ENCODE assay signal across 25 cellular contexts in the genomic region with DNA sequence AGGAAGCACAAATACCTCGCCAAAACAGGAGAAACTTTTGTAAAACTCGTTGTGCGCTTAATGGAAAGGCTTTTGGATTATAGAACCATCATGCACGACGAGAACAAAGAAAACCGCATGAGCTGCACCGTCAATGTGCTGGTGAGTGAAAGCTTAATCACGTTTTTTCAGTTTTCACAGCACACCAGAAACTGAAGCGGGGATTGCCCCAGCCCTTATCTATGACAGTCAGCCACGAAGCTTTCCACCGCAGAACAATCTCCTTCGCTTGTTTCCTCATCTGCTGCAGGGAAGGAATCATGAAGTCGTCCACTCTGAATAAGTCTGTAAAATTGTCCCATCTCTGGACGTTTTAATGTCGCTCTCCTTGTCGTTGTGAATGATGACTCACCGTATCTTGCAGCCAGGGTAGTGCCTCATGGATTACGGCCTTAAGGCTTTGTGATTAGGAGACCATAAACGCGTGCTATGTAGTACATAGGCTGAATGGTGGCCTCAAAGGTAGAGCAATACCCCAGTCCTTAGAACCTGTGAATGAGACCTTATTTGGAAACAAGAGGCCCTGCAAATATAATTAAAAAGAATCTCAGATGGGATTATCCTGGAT.
DNase-seq lines count a peak whose midpoint lies in the region; ATAC-seq, FAIRE-seq and TF ChIP-seq lines count a peak whose summit lies in the region.
"Had no signal": no experiment of that assay in that cellular context is flagged by ENCODE, and none has a peak within 500 bp of the region (broad histone marks: within the 10 kb centered on the region; RNA-seq: fewer than 3 reads in every experiment).

No MANE protein-coding gene starts in this region.

- no peak for TF ChIP-seq RAD21 in GM12878 (IDR thresholded peaks at IDR 0.05; ENCODE audit: insufficient read depth, low read depth, low read length)

- in situ Hi-C loops in GM12878 (cut with MboI) = no loop called here

- peaks cover 0 to 24% (median 16%) of the 10 kb centered on the region in 10 experiments; a peak in 12 of 20 replicates for H3K4me1 ChIP-seq in BLaER1 treated with 17β-estradiol and CSF1 and Interleukin-3, amounts not matched to agents 10 nM and 100 nM
- H3K4me1 ChIP-seq in GM12878 (ENCODE audit: control insufficient read depth, insufficient read depth, low read length) = no peaks in the 10 kb centered on the region
- peaks cover 9% of the 10 kb centered on the region for H3K4me1 ChIP-seq in smooth muscle cell (ENCODE audit: low read depth)

- no TSS peak for BruUV-seq in GM12878 (replicated peaks; lab: Mats Ljungman, UMichigan)

- H3K79me2 ChIP-seq in GM12878 (ENCODE audit: control insufficient read depth, insufficient read depth, low read length) (no peaks in the 10 kb centered on the region), smooth muscle cell (ENCODE audit: low read depth) (no peaks in the 10 kb centered on the region)

- peaks cover 6 to 29% of the 10 kb centered on the region in 2 donors for H3K27me3 Mint-ChIP-seq in effector memory CD8-positive, alpha-beta T cell
- H3K27me3 Mint-ChIP-seq: IgD-negative memory B cell had no signal

- H3K4me3 Mint-ChIP-seq in effector memory CD8-positive, alpha-beta T cell = no peak overlapping the region
- H3K4me3 Mint-ChIP-seq: CD8-positive, alpha-beta T cell; IgD-negative memory B cell had no signal

- no peaks in the 10 kb centered on the region for H3K9me3 ChIP-seq in BLaER1 treated with 17β-estradiol and CSF1 and Interleukin-3, amounts not matched to agents 10 nM and 100 nM (replicated peaks in 1 of 11)
- H3K9me3 ChIP-seq in GM12878 (replicated peaks; ENCODE audit: control insufficient read depth, insufficient read depth, low read length) (no peaks in the 10 kb centered on the region), smooth muscle cell (replicated peaks; ENCODE audit: low read depth) (no peaks in the 10 kb centered on the region)

- H2AFZ ChIP-seq in GM12878 (ENCODE audit: control insufficient read depth, low read depth, low read length) (no peak overlapping the region), smooth muscle cell (ENCODE audit: low read depth) (no peak overlapping the region)

- SMC1A ChIA-PET in GM12878 (lab: Charles Lee; ENCODE audit: uncharacterized antibody, unreplicated experiment) = no interaction called here

- H3K36me3 Mint-ChIP-seq in effector memory CD8-positive, alpha-beta T cell (ENCODE audit: insufficient read depth) = no peaks in the 10 kb centered on the region
- H3K36me3 Mint-ChIP-seq: CD8-positive, alpha-beta T cell; IgD-negative memory B cell had no signal

- POLR2A ChIA-PET in GM12878 (lab: Charles Lee) = no interaction called here

- no peak for TF ChIP-seq POLR2A in GM12878 (IDR thresholded peaks at IDR 0.05; ENCODE audit: low read depth, low read length)
- TF ChIP-seq POLR2A in GM12891 (IDR thresholded peaks at IDR 0.05; ENCODE audit: low read depth, low read length) = no peak

- H3K36me3 ChIP-seq in BLaER1 treated with 17β-estradiol and CSF1 and Interleukin-3, amounts not matched to agents 10 nM and 100 nM = no peaks in the 10 kb centered on the region
- H3K36me3 ChIP-seq in GM12878 (ENCODE audit: control insufficient read depth in 2 of 2, insufficient read depth in 2 of 2, low read length in 1 of 2) = no peaks in the 10 kb centered on the region
- H3K36me3 ChIP-seq in smooth muscle cell (ENCODE audit: low read depth) = no peaks in the 10 kb centered on the region

- H3K4me2 ChIP-seq in BLaER1 treated with 17β-estradiol and CSF1 and Interleukin-3, amounts not matched to agents 10 nM and 100 nM = peak overlapping the region in 6 of 11 experiments; percentile 26 to 61 (median 52); a peak in 10 of 22 replicates
- H3K4me2 ChIP-seq in GM12878 (ENCODE audit: control insufficient read depth, insufficient read depth) (no peak overlapping the region), smooth muscle cell (peak overlapping the region; percentile 55)

- FAIRE-seq in GM12878 (lab: Jason Lieb, UNC) (no peak), GM12891 (lab: Jason Lieb, UNC) (no peak)
- FAIRE-seq: A204.1, GM12892 had no signal

- peaks cover 7% of the 10 kb centered on the region for H3F3A ChIP-seq in smooth muscle cell (ENCODE audit: low read depth)

- peak; percentile 87 for DNase-seq in OCI-M1 (lab: John Stamatoyannopoulos, UW)
- DNase-seq in GM12878 (ENCODE audit: low read depth, low spot score) = no peak
- DNase-seq in smooth muscle cell (lab: John Stamatoyannopoulos, UW; ENCODE audit: unreplicated experiment) = no peak
- DNase-seq in effector memory CD8-positive, alpha-beta T cell = no peak
- no peak for DNase-seq in GM12891 (ENCODE audit: insufficient read length, low spot score)
- DNase-seq in NCI-H345 treated with DMSO at 0.1 percent for 48 hours (lab: John Stamatoyannopoulos, UW; ENCODE audit: unreplicated experiment) = no peak
- DNase-seq: AML-193; CD8-positive, alpha-beta T cell; DMS79; EL; GDM1; NCI-H1092; NCI-H1417 treated with DMSO at 0.1 percent for 48 hours; NCI-H2081; NCI-H2227 treated with DMSO at 0.1 percent for 48 hours; NCI-H510A treated with DMSO at 0.1 percent for 48 hours; SHP77 had no signal

- no peak overlapping the region for H3K9ac ChIP-seq in BLaER1 treated with 17β-estradiol and CSF1 and Interleukin-3, amounts not matched to agents 10 nM and 100 nM
- H3K9ac ChIP-seq in GM12878 (ENCODE audit: control insufficient read depth, insufficient read depth, low read length) = no peak overlapping the region
- H3K9ac ChIP-seq in smooth muscle cell (ENCODE audit: low read depth) = peak overlapping the region; percentile 34

- H3K27ac Mint-ChIP-seq in effector memory CD8-positive, alpha-beta T cell = no peak overlapping the region
- H3K27ac Mint-ChIP-seq: CD8-positive, alpha-beta T cell; IgD-negative memory B cell had no signal

- intact Hi-C loops in GM12878 (cut with micrococcal nuclease; ENCODE audit: unreplicated experiment) = no loop called here

- no peak for TF ChIP-seq EP300 in GM12878 (IDR thresholded peaks at IDR 0.05; ENCODE audit: borderline replicate concordance in 1 of 2, control insufficient read depth in 1 of 2, low read depth in 2 of 2, low read length in 2 of 2)

- no peaks in the 10 kb centered on the region for H3K4me1 Mint-ChIP-seq in effector memory CD8-positive, alpha-beta T cell (ENCODE audit: low read depth in 2 of 2)
- H3K4me1 Mint-ChIP-seq: IgD-negative memory B cell had no signal

- H3K27ac ChIP-seq in BLaER1 treated with 17β-estradiol and CSF1 and Interleukin-3, amounts not matched to agents 10 nM and 100 nM = no peak overlapping the region
- no peak overlapping the region for H3K27ac ChIP-seq in GM12878 (ENCODE audit: control insufficient read depth, insufficient read depth)
- H3K27ac ChIP-seq in smooth muscle cell (ENCODE audit: low read depth) = peak overlapping the region; percentile 82
- H3K27ac ChIP-seq: C4-2B, HL-60, RWPE1 had no signal

- CTCF ChIA-PET in GM12878 (lab: Yijun Ruan, JAX) = no interaction called here

- RAD21 ChIA-PET in GM12878 (lab: Charles Lee; ENCODE audit: unreplicated experiment) = no interaction called here

- peaks cover 0 to 2% of the 10 kb centered on the region in 2 donors for H3K9me3 Mint-ChIP-seq in effector memory CD8-positive, alpha-beta T cell
- H3K9me3 Mint-ChIP-seq: CD8-positive, alpha-beta T cell had no signal

- TF ChIP-seq CTCF in GM12878 (IDR thresholded peaks at IDR 0.05 in 2 of 3, conservative IDR thresholded peaks at IDR 0.05 in 1 of 3; ENCODE audit: control insufficient read depth in 2 of 3, extremely low read depth in 1 of 3, insufficient read depth in 1 of 3, low read depth in 3 of 3, low read length in 3 of 3) (no peak), smooth muscle cell (IDR thresholded peaks at IDR 0.05; ENCODE audit: borderline replicate concordance, insufficient read depth, poor library complexity, severe bottlenecking) (no peak)

- 35% methylated on average over 20 of the region's 20 CpGs for WGBS in GM12878 (ENCODE audit: insufficient coverage, insufficient replicate concordance, low lambda C conversion rate, missing lambda C conversion rate)
- WGBS in smooth muscle cell (ENCODE audit: low lambda C conversion rate) = 27% methylated on average over 20 of the region's 20 CpGs

- no peaks in the 10 kb centered on the region for H4K20me1 ChIP-seq in BLaER1 treated with 17β-estradiol and CSF1 and Interleukin-3, amounts not matched to agents 10 nM and 100 nM
- no peaks in the 10 kb centered on the region for H4K20me1 ChIP-seq in GM12878 (ENCODE audit: control insufficient read depth, insufficient read depth)
- H4K20me1 ChIP-seq in smooth muscle cell (ENCODE audit: low read depth) = peaks cover 47% of the 10 kb centered on the region

- no peaks in the 10 kb centered on the region for H3K27me3 ChIP-seq in BLaER1 treated with 17β-estradiol and CSF1 and Interleukin-3, amounts not matched to agents 10 nM and 100 nM
- H3K27me3 ChIP-seq in GM12878 (replicated peaks in 1 of 2; ENCODE audit: control insufficient read depth in 2 of 2, insufficient read depth in 2 of 2, low read length in 1 of 2) (no peaks in the 10 kb centered on the region), smooth muscle cell (ENCODE audit: low read depth) (no peaks in the 10 kb centered on the region)

- peak; percentile 71 for ATAC-seq in GM12878
- ATAC-seq in effector memory CD8-positive, alpha-beta T cell (replicated peaks) = no peak
- ATAC-seq: CD8-positive, alpha-beta T cell; Panc1 had no signal

- no peak overlapping the region for H3K4me3 ChIP-seq in BLaER1 treated with 17β-estradiol and CSF1 and Interleukin-3, amounts not matched to agents 10 nM and 100 nM
- H3K4me3 ChIP-seq in GM12878 (no peak overlapping the region), smooth muscle cell (no peak overlapping the region)

TF ChIP-seq in GM12891, 5 proteins besides CTCF, POLR2A, EP300 and RAD21:
- TF ChIP-seq SPI1 (IDR thresholded peaks at IDR 0.05; ENCODE audit: low read depth, low read length) (no peak), TAF1 (IDR thresholded peaks at IDR 0.05; ENCODE audit: low read depth, low read length) (no peak), POU2F2 (IDR thresholded peaks at IDR 0.05; ENCODE audit: low read depth, low read length) (no peak), PAX5 (IDR thresholded peaks at IDR 0.05; ENCODE audit: insufficient read depth, low read length, severe bottlenecking) (no peak), POLR2AphosphoS5 (IDR thresholded peaks at IDR 0.05; ENCODE audit: low read depth, low read length) (no peak)
